In genomic region chr22:36364255-36365019, GRCh38 we compare ENCODE assay signal across 8 cellular contexts. TPM values are rescaled to one million over a fixed set of nuclear protein-coding genes. Genes with fewer than 3 reads are reported as not detected.
DNase-seq lines count a peak whose midpoint lies in the region; ATAC-seq, FAIRE-seq and TF ChIP-seq lines count a peak whose summit lies in the region.

No MANE protein-coding gene starts in this region.

- H3K4me2 ChIP-seq in K562 (ENCODE audit: insufficient read depth, low read length) (no peak overlapping the region), mesendoderm (ENCODE audit: low read length) (no peak overlapping the region)

- intact Hi-C loops in K562 (cut with micrococcal nuclease) = loop anchor here (5.0 kb wide), 2 partner anchors 58 to 103 kb away; no protein-coding TSS in a partner anchor
- intact Hi-C loops in transverse colon (cut with DNase I; ENCODE audit: low total_unique reads) = no loop called here

- TF ChIP-seq EP300 in K562 (IDR thresholded peaks at IDR 0.05; ENCODE audit: low read length) = no peak
- TF ChIP-seq EP300 in transverse colon (IDR thresholded peaks at IDR 0.05; ENCODE audit: low read depth) = no peak

- peaks cover 6% of the 10 kb centered on the region for H3K9me1 ChIP-seq in K562 (ENCODE audit: control insufficient read depth, insufficient read depth, low read length)

- DNase-seq in activated T-cell treated with anti-CD3 and anti-CD28 coated beads, Interleukin-2, amount 50 U/mL, for 24 hours = no peak
- no peak for DNase-seq in activated T-cell treated with anti-CD3 and anti-CD28 coated beads for 4 hours
- DNase-seq in K562 (ENCODE audit: extremely low read depth in 1 of 4, low spot score in 3 of 4) = no peak
- no peak for DNase-seq in mesendoderm
- DNase-seq in transverse colon = no peak
- no peak for DNase-seq in activated effector memory CD4-positive, alpha-beta T cell treated with anti-CD3 and anti-CD28 coated beads, Interleukin-2, amount 50 U/mL, for 16 hours
- no peak for DNase-seq in mesenteric fat pad (ENCODE audit: low spot score)
- DNase-seq in SKM-1 treated with dmso at 0.1 percent for 144 hours (lab: John Stamatoyannopoulos, UW; ENCODE audit: unreplicated experiment) = no peak

- no peak overlapping the region for H3K4ac ChIP-seq in mesendoderm (ENCODE audit: low read depth, low read length)

- H3K4me1 Mint-ChIP-seq in activated T-cell treated with anti-CD3 and anti-CD28 coated beads, Interleukin-2, amount 50 U/mL, for 24 hours (ENCODE audit: low read depth) = peaks cover 99% of the 10 kb centered on the region

- H3K4me1 ChIP-seq in K562 (replicated peaks in 1 of 2; ENCODE audit: control insufficient read depth in 2 of 2, insufficient read depth in 2 of 2, low read length in 2 of 2) (peaks cover 29 to 46% of the 10 kb centered on the region in 2 experiments), mesendoderm (ENCODE audit: control insufficient read depth, low read depth, low read length) (peaks cover 40% of the 10 kb centered on the region), transverse colon (peaks cover 91 to 99% (median 97%) of the 10 kb centered on the region in 4 donors)

- H3K18ac ChIP-seq in mesendoderm (ENCODE audit: low read length) = peak overlapping the region; percentile 13

- peak overlapping the region; percentile 98 for H3K27ac Mint-ChIP-seq in activated T-cell treated with anti-CD3 and anti-CD28 coated beads, Interleukin-2, amount 50 U/mL, for 24 hours

- H4K8ac ChIP-seq in mesendoderm (ENCODE audit: low read depth, low read length) = no peak overlapping the region

- no peaks in the 10 kb centered on the region for H3K27me3 Mint-ChIP-seq in activated T-cell treated with anti-CD3 and anti-CD28 coated beads, Interleukin-2, amount 50 U/mL, for 24 hours

- peaks cover 23% of the 10 kb centered on the region for H3K79me1 ChIP-seq in mesendoderm (ENCODE audit: low read length)

- WGBS in K562 (ENCODE audit: insufficient coverage, low coverage, missing lambda C conversion rate) = 78% methylated on average over 6 of the region's 7 CpGs
- no CpG with 5 or more reads among the region's 7 CpGs for WGBS in mesendoderm (ENCODE audit: extremely low coverage, insufficient coverage, low lambda C conversion rate)
- 64 to 68% methylated on average over 5 to 7 of the region's 7 CpGs for WGBS in transverse colon (ENCODE audit: low coverage in 1 of 2), 2 donors

- no peak for ATAC-seq in K562

- in situ Hi-C loops in K562 (cut with MboI) (no loop called here), transverse colon (cut with MboI; ENCODE audit: low pct_ligation_motif_present in 1 of 4, low pct_unique_long_range_greater_than_20kb in 1 of 4, low sequenced_read_pairs in 3 of 4) (no loop called here)

- POLR2A ChIA-PET in K562 (lab: Yijun Ruan, JAX) = interaction anchor here (1.0 to 2.0 kb wide), 4 partner anchors 9 to 30 kb away, joined by 3 to 7 read pairs (median 4); no protein-coding TSS in a partner anchor

- H2BK5ac ChIP-seq in mesendoderm (ENCODE audit: low read length) = no peak overlapping the region

- H3K27ac ChIP-seq in K562 (ENCODE audit: extremely low read depth, low read depth, low read length) (no peak overlapping the region), mesendoderm (ENCODE audit: low read depth, low read length) (no peak overlapping the region), transverse colon (peak overlapping the region; percentile 96 to 100 (median 98))

- H3K27me3 ChIP-seq in K562 (ENCODE audit: control insufficient read depth in 2 of 2, insufficient read depth in 2 of 2, low read length in 2 of 2) (no peaks in the 10 kb centered on the region), mesendoderm (ENCODE audit: insufficient read depth, low read length, poor library complexity) (no peaks in the 10 kb centered on the region), transverse colon (no peaks in the 10 kb centered on the region)

- H2BK15ac ChIP-seq in mesendoderm (replicated peaks; ENCODE audit: low read depth) = no peak overlapping the region

- H3K9me3 ChIP-seq in K562 (replicated peaks; ENCODE audit: control insufficient read depth, insufficient read depth, low read depth, low read length) = no peaks in the 10 kb centered on the region
- H3K9me3 ChIP-seq in transverse colon = no peaks in the 10 kb centered on the region

- TF ChIP-seq RAD21 in K562 (CRISPR knock-in tag; conservative IDR thresholded peaks at IDR 0.05 in 1 of 2, IDR thresholded peaks at IDR 0.05 in 1 of 2) = no peak

- no peak overlapping the region for H3K56ac ChIP-seq in mesendoderm (ENCODE audit: low read length)

- no peak overlapping the region for H2AK5ac ChIP-seq in mesendoderm (ENCODE audit: low read length)

- FAIRE-seq in K562 (lab: Jason Lieb, UNC) = no peak

- no peak overlapping the region for H3K4me3 ChIP-seq in K562
- no peak overlapping the region for H3K4me3 ChIP-seq in mesendoderm (ENCODE audit: low read length)
- no peak overlapping the region for H3K4me3 ChIP-seq in transverse colon

- H3K9me3 Mint-ChIP-seq in activated T-cell treated with anti-CD3 and anti-CD28 coated beads, Interleukin-2, amount 50 U/mL, for 24 hours = no peaks in the 10 kb centered on the region

- CTCF ChIA-PET in K562 (lab: Yijun Ruan, JAX; ENCODE audit: low intra/inter-chr PET ratio) = no interaction called here

- no peak overlapping the region for H3K23ac ChIP-seq in mesendoderm (ENCODE audit: low read length)

- H4K20me1 ChIP-seq in K562 (replicated peaks; ENCODE audit: control insufficient read depth, insufficient read depth, low read length) = peaks cover 57% of the 10 kb centered on the region

- H4K5ac ChIP-seq in mesendoderm (ENCODE audit: low read length) = no peak overlapping the region

- no peak overlapping the region for H2AFZ ChIP-seq in K562 (ENCODE audit: low read depth, low read length)

- H3K36me3 Mint-ChIP-seq in activated T-cell treated with anti-CD3 and anti-CD28 coated beads, Interleukin-2, amount 50 U/mL, for 24 hours (ENCODE audit: low read depth) = peaks cover 84% of the 10 kb centered on the region

- TF ChIP-seq POLR2A in K562 (conservative IDR thresholded peaks at IDR 0.05) = no peak
- TF ChIP-seq POLR2A in transverse colon (IDR thresholded peaks at IDR 0.05) = no peak

- TF ChIP-seq CTCF in K562 (IDR thresholded peaks at IDR 0.05 in 2 of 3, conservative IDR thresholded peaks at IDR 0.05 in 1 of 3; ENCODE audit: insufficient read depth in 2 of 3, low read depth in 1 of 3, low read length in 3 of 3) (no peak), transverse colon (IDR thresholded peaks at IDR 0.05) (no peak)

- H3K36me3 ChIP-seq in K562 (ENCODE audit: control insufficient read depth, insufficient read depth, low read length) (peaks cover 12% of the 10 kb centered on the region; the same call in 1 of the 3 replicates), mesendoderm (ENCODE audit: control insufficient read depth, insufficient read depth, low read length) (no peaks in the 10 kb centered on the region), transverse colon (no peaks in the 10 kb centered on the region)

- H3K79me2 ChIP-seq in K562 (ENCODE audit: control insufficient read depth, insufficient read depth, low read length) (peaks cover 76% of the 10 kb centered on the region), mesendoderm (ENCODE audit: control insufficient read depth, insufficient read depth, low read length) (peaks cover 89% of the 10 kb centered on the region)

- BruUV-seq in K562 (replicated peaks; lab: Mats Ljungman, UMichigan) = no TSS peak

- no peak overlapping the region for H2BK120ac ChIP-seq in mesendoderm (ENCODE audit: low read depth, low read length)

- H3K9ac ChIP-seq in K562 (ENCODE audit: insufficient read depth in 1 of 2, low read depth in 2 of 2, low read length in 2 of 2) (no peak overlapping the region), mesendoderm (ENCODE audit: low read length) (no peak overlapping the region)

- H3K4me3 Mint-ChIP-seq in activated T-cell treated with anti-CD3 and anti-CD28 coated beads, Interleukin-2, amount 50 U/mL, for 24 hours = peak overlapping the region; percentile 74

TF ChIP-seq in K562, 482 proteins besides CTCF, POLR2A, EP300 and RAD21:
- no peak for TF ChIP-seq ZNF507 (tag; conservative IDR thresholded peaks at IDR 0.05)
- no peak for TF ChIP-seq KDM1A (IDR thresholded peaks at IDR 0.05)
- TF ChIP-seq ADNP (tag; IDR thresholded peaks at IDR 0.05) = peak; percentile 20; the same call in 1 of the 2 replicates
- no peak for TF ChIP-seq KLF16 (IDR thresholded peaks at IDR 0.05)
- no peak for TF ChIP-seq MCM2 (IDR thresholded peaks at IDR 0.05; ENCODE audit: low read depth)
- TF ChIP-seq ETV5 (CRISPR knock-in tag; IDR thresholded peaks at IDR 0.05; ENCODE audit: low read depth) = no peak
- no peak for TF ChIP-seq MAFG (tag; conservative IDR thresholded peaks at IDR 0.05)
- TF ChIP-seq ZC3H11A (IDR thresholded peaks at IDR 0.05; ENCODE audit: low read depth, low read length) = no peak
- peak; percentile 47 for TF ChIP-seq RBM25 (IDR thresholded peaks at IDR 0.05; ENCODE audit: low read depth, low read length, severe bottlenecking)

RNA-seq across cellular contexts. Expression of gene MYH9, which starts 23.3 kb away (rescaled TPM):
- 136 and 261 TPM in 2 replicates for total RNA-seq in K562 (2011; cell fraction: chromatin; rRNA removed; ENCODE audit: low replicate concordance)
- total RNA-seq in K562 (2011; cell fraction: nucleolus; rRNA removed) = 51.3 and 57.4 TPM in 2 replicates
- 65.9 and 76.0 TPM in 2 replicates for total RNA-seq in K562 (2011; cell fraction: nucleoplasm; rRNA removed)
- total RNA-seq in K562 (2014; rRNA removed) = 60.1 and 60.4 TPM in 2 replicates
- total RNA-seq in K562 (2014; rRNA removed; fragmentation: Illumina TruSeq; extraction: Trizol) = 24.6 and 33.6 TPM in 2 replicates
- total RNA-seq in K562 (2015; rRNA removed; fragmentation: Illumina TruSeq; extraction: Trizol) = 24.1 and 30.5 TPM in 2 replicates
- 94.6 and 111 TPM in 2 replicates for total RNA-seq in K562 (2021)
- 24.1 and 34.2 TPM in 2 replicates for polyA plus RNA-seq in K562 (2011; rRNA removed)
- 10.2 and 12.5 TPM in 2 replicates for polyA plus RNA-seq in K562 (2011; cell fraction: cytosol; rRNA removed)
- polyA plus RNA-seq in K562 (2011; cell fraction: nucleus; rRNA removed) = 32.6 and 34.6 TPM in 2 replicates
- polyA plus RNA-seq in K562 (2012) = 54.3 and 92.2 TPM in 2 replicates
- polyA plus RNA-seq in K562 (2014; fragmentation: Illumina TruSeq; extraction: Trizol) = 31.3 and 44.5 TPM in 2 replicates
- 1 to 10 TPM in 1 of 2 experiments, under 1 TPM in 1; 0.71 to 1.3 TPM for polyA plus RNA-seq in K562 (2014; fragmentation: Nextera tagmentation; extraction: Ambion mirVana)
- 34.2 and 37.4 TPM in 2 replicates for polyA plus RNA-seq in K562 (2014; rRNA removed)
- polyA minus RNA-seq in K562 (2011; rRNA and poly(A)+ RNA removed) = 90.2 and 122 TPM in 2 replicates
- polyA minus RNA-seq in K562 (2011; cell fraction: cytosol; rRNA and poly(A)+ RNA removed) = 59.8 and 63.1 TPM in 2 replicates
- polyA minus RNA-seq in K562 (2011; cell fraction: nucleus; rRNA and poly(A)+ RNA removed) = 20.6 and 41.5 TPM in 2 replicates
- polyA plus RNA-seq in mesendoderm (2013, experiment 1 of 2) = 110 TPM
- 111 TPM for polyA plus RNA-seq in mesendoderm (2013, experiment 2 of 2)
- 100 to 1,000 TPM; 385 to 511 (median 460) TPM for total RNA-seq in transverse colon
- 673 TPM for total RNA-seq in mesenteric fat pad

Comparison
In these comparisons a context has a peak if more than half of its experiments do, and no peak if none do; other contexts are left out.
1. H3K27ac ChIP-seq: peak in transverse colon (4 of 4); none in K562 (single experiment) and mesendoderm (single experiment).